10 cellular contexts compared by ENCODE assay signal in the genomic region with DNA sequence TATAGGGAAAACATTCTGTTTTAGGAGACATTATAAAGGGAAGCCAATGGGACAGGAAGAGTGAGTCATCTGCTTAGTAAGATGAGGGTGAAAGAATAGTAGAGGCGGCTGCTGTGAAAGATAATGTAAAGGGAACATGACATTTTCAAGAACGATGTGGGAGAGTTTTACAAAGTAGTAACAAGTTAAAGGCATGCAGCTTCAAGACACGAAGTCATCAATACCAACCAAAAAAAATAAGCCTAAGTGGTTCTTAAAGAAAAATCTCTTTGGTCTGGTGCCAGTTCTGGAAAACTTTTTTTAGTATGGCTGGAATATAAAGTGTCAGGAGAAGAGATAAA. TPM values are rescaled to one million over a fixed set of nuclear protein-coding genes. Genes with fewer than 3 reads are reported as not detected.
DNase-seq lines count a peak whose midpoint lies in the region; ATAC-seq, FAIRE-seq and TF ChIP-seq lines count a peak whose summit lies in the region.
"Had no signal": no experiment of that assay in that cellular context is flagged by ENCODE, and none has a peak within 500 bp of the region (broad histone marks: within the 10 kb centered on the region; RNA-seq: fewer than 3 reads in every experiment).

No MANE protein-coding gene starts in this region.

- H3K27me3 ChIP-seq in Karpas-422 (ENCODE audit: low read length) (no peaks in the 10 kb centered on the region), K562 (ENCODE audit: control insufficient read depth in 2 of 2, insufficient read depth in 2 of 2, low read length in 2 of 2) (no peaks in the 10 kb centered on the region), lower lobe of right lung (ENCODE audit: low read depth) (no peaks in the 10 kb centered on the region)

- no peak overlapping the region for H2AFZ ChIP-seq in Karpas-422 (ENCODE audit: low read length)
- H2AFZ ChIP-seq in K562 (ENCODE audit: low read depth, low read length) = no peak overlapping the region

- ATAC-seq in K562 (peak; percentile 79), lower lobe of right lung (no peak), GM18907 (IDR thresholded peaks at IDR 0.05; ENCODE audit: unreplicated experiment) (no peak), HG03520 (IDR thresholded peaks at IDR 0.05; ENCODE audit: unreplicated experiment) (no peak)

- no peak for TF ChIP-seq POLR2A in K562 (conservative IDR thresholded peaks at IDR 0.05)

- CTCF ChIA-PET in K562 (lab: Yijun Ruan, JAX; ENCODE audit: low intra/inter-chr PET ratio) = no interaction called here

- H3K9me1 ChIP-seq in K562 (ENCODE audit: control insufficient read depth, insufficient read depth, low read length) = no peaks in the 10 kb centered on the region

- peak; percentile 54; the same call in 1 of the 2 replicates for TF ChIP-seq EP300 in K562 (IDR thresholded peaks at IDR 0.05; ENCODE audit: low read length)

- DNase-seq in ACHN = peak; percentile 28
- DNase-seq in Karpas-422 = peak; percentile 12
- peak in 2 of 4 experiments; percentile 48 to 61 for DNase-seq in K562 (ENCODE audit: extremely low read depth in 1 of 4, low spot score in 3 of 4)
- no peak for DNase-seq in lower lobe of right lung
- no peak for DNase-seq in GM19240 (ENCODE audit: insufficient read length, low spot score)
- no peak for DNase-seq in stimulated activated CD4-positive, alpha-beta T cell treated with anti-CD3 and anti-CD28 coated beads, Interleukin-4, amount 100 ng/mL, for 24 hours
- DNase-seq: stimulated activated CD8-positive, alpha-beta memory T cell treated with anti-CD3 and anti-CD28 coated beads, Interleukin-4, amount 100 ng/mL, for 48 hours had no signal

- H3K36me3 ChIP-seq in Karpas-422 (ENCODE audit: insufficient read depth, low read length) (peaks cover 57% of the 10 kb centered on the region), K562 (ENCODE audit: control insufficient read depth, insufficient read depth, low read length) (peaks cover 97% of the 10 kb centered on the region), lower lobe of right lung (peaks cover 87% of the 10 kb centered on the region)

- H3K27ac ChIP-seq in Karpas-422 (ENCODE audit: low read length) = no peak overlapping the region
- H3K27ac ChIP-seq in K562 (ENCODE audit: extremely low read depth, low read depth, low read length) = peak overlapping the region; percentile 77; the same call in 1 of the 3 replicates
- H3K27ac ChIP-seq in lower lobe of right lung = peak overlapping the region; percentile 25

- WGBS in K562 (ENCODE audit: insufficient coverage, low coverage, missing lambda C conversion rate) = 0% methylated on average over 3 of the region's 3 CpGs

- H3K4me3 ChIP-seq in Karpas-422 (ENCODE audit: low read length) (no peak overlapping the region), K562 (no peak overlapping the region), lower lobe of right lung (no peak overlapping the region)

- no TSS peak for BruUV-seq in K562 (replicated peaks; lab: Mats Ljungman, UMichigan)

- H3K79me2 ChIP-seq in Karpas-422 (ENCODE audit: low read length) (peaks cover 97% of the 10 kb centered on the region), K562 (ENCODE audit: control insufficient read depth, insufficient read depth, low read length) (peaks cover 81% of the 10 kb centered on the region)

- TF ChIP-seq CTCF in K562 (IDR thresholded peaks at IDR 0.05 in 2 of 3, conservative IDR thresholded peaks at IDR 0.05 in 1 of 3; ENCODE audit: insufficient read depth in 2 of 3, low read depth in 1 of 3, low read length in 3 of 3) = no peak
- no peak for TF ChIP-seq CTCF in lower lobe of right lung (IDR thresholded peaks at IDR 0.05)

- in situ Hi-C loops in ACHN (cut with HindIII; ENCODE audit: low pct_ligation_motif_present, low pct_unique_long_range_greater_than_20kb, low sequenced_read_pairs) (no loop called here), K562 (cut with MboI) (no loop called here)

- no peaks in the 10 kb centered on the region; the same call in 1 of the 2 replicates for H4K20me1 ChIP-seq in Karpas-422 (ENCODE audit: insufficient read depth, low read depth, low read length)
- no peaks in the 10 kb centered on the region for H4K20me1 ChIP-seq in K562 (replicated peaks; ENCODE audit: control insufficient read depth, insufficient read depth, low read length)

- FAIRE-seq in K562 (lab: Jason Lieb, UNC) = peak; percentile 15
- FAIRE-seq: G401.6 had no signal

- H3K4me1 ChIP-seq in Karpas-422 (ENCODE audit: low read length) = peaks cover 15% of the 10 kb centered on the region
- peaks cover 7 to 26% of the 10 kb centered on the region in 2 experiments; a peak in 3 of 5 replicates for H3K4me1 ChIP-seq in K562 (replicated peaks in 1 of 2; ENCODE audit: control insufficient read depth in 2 of 2, insufficient read depth in 2 of 2, low read length in 2 of 2)
- H3K4me1 ChIP-seq in lower lobe of right lung = peaks cover 55% of the 10 kb centered on the region

- H3K9me3 ChIP-seq in Karpas-422 (ENCODE audit: low read length) (no peaks in the 10 kb centered on the region), K562 (replicated peaks; ENCODE audit: control insufficient read depth, insufficient read depth, low read depth, low read length) (no peaks in the 10 kb centered on the region), lower lobe of right lung (no peaks in the 10 kb centered on the region)

- POLR2A ChIA-PET in K562 (lab: Yijun Ruan, JAX) = no interaction called here

- no peak overlapping the region for H3K4me2 ChIP-seq in Karpas-422 (ENCODE audit: low read depth, low read length, poor library complexity, severe bottlenecking)
- peak overlapping the region; percentile 66; the same call in 1 of the 2 replicates for H3K4me2 ChIP-seq in K562 (ENCODE audit: insufficient read depth, low read length)

- TF ChIP-seq RAD21 in K562 (CRISPR knock-in tag; conservative IDR thresholded peaks at IDR 0.05 in 1 of 2, IDR thresholded peaks at IDR 0.05 in 1 of 2) = no peak

- intact Hi-C loops in K562 (cut with micrococcal nuclease) = no loop called here
- intact Hi-C loops in lower lobe of right lung (cut with DNase I) = no loop called here

- H3K9ac ChIP-seq in Karpas-422 (ENCODE audit: low read length) (no peak overlapping the region), K562 (ENCODE audit: insufficient read depth in 1 of 2, low read depth in 2 of 2, low read length in 2 of 2) (0 out of 4 replicates have a peak overlapping the region, but pooled peaks of 1 of the 2 experiments have one; percentile 10)

- H3K9me2 ChIP-seq in Karpas-422 (replicated peaks; ENCODE audit: insufficient read depth, low read length) = no peaks in the 10 kb centered on the region

RNA-seq across cellular contexts. Expression of gene GSTO1, which starts 6.1 kb away (rescaled TPM):
- total RNA-seq in Karpas-422 (2014; rRNA removed; shearing (Covaris generic); ENCODE audit: low replicate concordance) = 72.6 and 86.4 TPM in 2 replicates
- 31.7 and 33.4 TPM in 2 replicates for total RNA-seq in K562 (2011; cell fraction: chromatin; rRNA removed; ENCODE audit: low replicate concordance)
- 55.9 and 65.0 TPM in 2 replicates for total RNA-seq in K562 (2011; cell fraction: nucleolus; rRNA removed)
- total RNA-seq in K562 (2011; cell fraction: nucleoplasm; rRNA removed) = 52.1 and 63.5 TPM in 2 replicates
- total RNA-seq in K562 (2014; rRNA removed) = 221 and 225 TPM in 2 replicates
- total RNA-seq in K562 (2014; rRNA removed; fragmentation: Illumina TruSeq; extraction: Trizol) = 237 and 280 TPM in 2 replicates
- total RNA-seq in K562 (2015; rRNA removed; fragmentation: Illumina TruSeq; extraction: Trizol) = 195 and 204 TPM in 2 replicates
- total RNA-seq in K562 (2021) = 252 and 275 TPM in 2 replicates
- 401 and 592 TPM in 2 replicates for polyA plus RNA-seq in K562 (2011; rRNA removed)
- 146 and 208 TPM in 2 replicates for polyA plus RNA-seq in K562 (2011; cell fraction: cytosol; rRNA removed)
- 83.6 and 116 TPM in 2 replicates for polyA plus RNA-seq in K562 (2011; cell fraction: nucleus; rRNA removed)
- 188 and 273 TPM in 2 replicates for polyA plus RNA-seq in K562 (2012)
- 283 and 333 TPM in 2 replicates for polyA plus RNA-seq in K562 (2014; fragmentation: Illumina TruSeq; extraction: Trizol)
- 100 to 1,000 TPM; 136 to 205 TPM for polyA plus RNA-seq in K562 (2014; fragmentation: Nextera tagmentation; extraction: Ambion mirVana)
- 315 and 359 TPM in 2 replicates for polyA plus RNA-seq in K562 (2014; rRNA removed)
- 170 and 176 TPM in 2 replicates for polyA minus RNA-seq in K562 (2011; rRNA and poly(A)+ RNA removed)
- polyA minus RNA-seq in K562 (2011; cell fraction: cytosol; rRNA and poly(A)+ RNA removed) = 104 and 123 TPM in 2 replicates
- 32.2 and 48.5 TPM in 2 replicates for polyA minus RNA-seq in K562 (2011; cell fraction: nucleus; rRNA and poly(A)+ RNA removed)
- 133 TPM for total RNA-seq in lower lobe of right lung

RNA-seq across cellular contexts. Expression of gene GSTO2, which starts 8.2 kb away (rescaled TPM):
- total RNA-seq in Karpas-422 (2014; rRNA removed; shearing (Covaris generic); ENCODE audit: low replicate concordance) = 0.43 and 1.3 TPM in 2 replicates
- total RNA-seq in K562 (2011; cell fraction: chromatin; rRNA removed; ENCODE audit: low replicate concordance) = 0.79 and 1.1 TPM in 2 replicates
- total RNA-seq in K562 (2011; cell fraction: nucleolus; rRNA removed) = 0.79 and 1.8 TPM in 2 replicates
- 1.2 and 2.1 TPM in 2 replicates for total RNA-seq in K562 (2011; cell fraction: nucleoplasm; rRNA removed)
- total RNA-seq in K562 (2014; rRNA removed) (0.18 and 0.33 TPM in 2 replicates), K562 (2014; rRNA removed; fragmentation: Illumina TruSeq; extraction: Trizol) (0.29 and 0.45 TPM in 2 replicates), K562 (2015; rRNA removed; fragmentation: Illumina TruSeq; extraction: Trizol) (0.30 and 0.40 TPM in 2 replicates), K562 (2021) (0.96 and 1.4 TPM in 2 replicates), lower lobe of right lung (7.8 TPM)
- polyA plus RNA-seq in K562 (2011; rRNA removed) (0.74 and 1.8 TPM in 2 replicates), K562 (2014; fragmentation: Illumina TruSeq; extraction: Trizol) (0.40 and 0.78 TPM in 2 replicates), K562 (2014; fragmentation: Nextera tagmentation; extraction: Ambion mirVana) (1 to 10 TPM in 1 of 2 experiments, under 1 TPM in 1; 0.90 to 1.0 TPM), K562 (2014; rRNA removed) (1.1 and 1.7 TPM in 2 replicates)
- 1.4 and 2.1 TPM in 2 replicates for polyA plus RNA-seq in K562 (2011; cell fraction: cytosol; rRNA removed)
- polyA plus RNA-seq in K562 (2011; cell fraction: nucleus; rRNA removed) = 0.86 and 0.92 TPM in 2 replicates
- 0.65 and 0.80 TPM in 2 replicates for polyA plus RNA-seq in K562 (2012)
- 0.27 and 0.67 TPM in 2 replicates for polyA minus RNA-seq in K562 (2011; rRNA and poly(A)+ RNA removed)
- polyA minus RNA-seq in K562 (2011; cell fraction: cytosol; rRNA and poly(A)+ RNA removed) = 0.57 and 0.82 TPM in 2 replicates
- polyA minus RNA-seq in K562 (2011; cell fraction: nucleus; rRNA and poly(A)+ RNA removed) = 0.78 and 1.8 TPM in 2 replicates

RNA-seq across cellular contexts. Expression of gene CFAP43, which starts 28.6 kb away (rescaled TPM):
- 0.07 and 0.18 TPM in 2 replicates for total RNA-seq in Karpas-422 (2014; rRNA removed; shearing (Covaris generic); ENCODE audit: low replicate concordance)
- 0.32 and 0.49 TPM in 2 replicates for total RNA-seq in K562 (2011; cell fraction: chromatin; rRNA removed; ENCODE audit: low replicate concordance)
- total RNA-seq in K562 (2011; cell fraction: nucleolus; rRNA removed) = 0.17 TPM in 1 of 2 replicates, not detected in the other
- 0.51 and 0.99 TPM in 2 replicates for total RNA-seq in K562 (2011; cell fraction: nucleoplasm; rRNA removed)
- total RNA-seq in K562 (2014; rRNA removed) (0.09 and 0.20 TPM in 2 replicates), K562 (2014; rRNA removed; fragmentation: Illumina TruSeq; extraction: Trizol) (0.10 and 0.11 TPM in 2 replicates), K562 (2015; rRNA removed; fragmentation: Illumina TruSeq; extraction: Trizol) (0.11 and 0.15 TPM in 2 replicates), K562 (2021) (0.16 and 0.20 TPM in 2 replicates), lower lobe of right lung (12.9 TPM)
- polyA plus RNA-seq in K562 (2011; rRNA removed) (0.43 and 0.86 TPM in 2 replicates), K562 (2014; fragmentation: Illumina TruSeq; extraction: Trizol) (0.09 TPM in 1 of 2 replicates, not detected in the other), K562 (2014; fragmentation: Nextera tagmentation; extraction: Ambion mirVana) (under 1 TPM in 1 of 2 experiments, not detected in 1; 0.07 TPM), K562 (2014; rRNA removed) (0.04 and 0.54 TPM in 2 replicates)
- 0.27 and 0.31 TPM in 2 replicates for polyA plus RNA-seq in K562 (2011; cell fraction: cytosol; rRNA removed)
- 0.83 and 1.0 TPM in 2 replicates for polyA plus RNA-seq in K562 (2011; cell fraction: nucleus; rRNA removed)
- polyA plus RNA-seq in K562 (2012) = 0.10 and 0.17 TPM in 2 replicates
- polyA minus RNA-seq in K562 (2011; rRNA and poly(A)+ RNA removed) = 0.87 and 1.1 TPM in 2 replicates
- not detected in 2 replicates for polyA minus RNA-seq in K562 (2011; cell fraction: cytosol; rRNA and poly(A)+ RNA removed)
- 0.27 and 0.44 TPM in 2 replicates for polyA minus RNA-seq in K562 (2011; cell fraction: nucleus; rRNA and poly(A)+ RNA removed)

Comparison
In these comparisons a context has a peak if more than half of its experiments do, and no peak if none do; other contexts are left out.
1. DNase-seq: peak in ACHN (single experiment) and Karpas-422 (single experiment); none in lower lobe of right lung (single experiment), GM19240 (single experiment) and stimulated activated CD4-positive, alpha-beta T cell treated with anti-CD3 and anti-CD28 coated beads, Interleukin-4, amount 100 ng/mL, for 24 hours (single experiment).